ENCODE assay signal across 17 cellular contexts in the genomic region with DNA sequence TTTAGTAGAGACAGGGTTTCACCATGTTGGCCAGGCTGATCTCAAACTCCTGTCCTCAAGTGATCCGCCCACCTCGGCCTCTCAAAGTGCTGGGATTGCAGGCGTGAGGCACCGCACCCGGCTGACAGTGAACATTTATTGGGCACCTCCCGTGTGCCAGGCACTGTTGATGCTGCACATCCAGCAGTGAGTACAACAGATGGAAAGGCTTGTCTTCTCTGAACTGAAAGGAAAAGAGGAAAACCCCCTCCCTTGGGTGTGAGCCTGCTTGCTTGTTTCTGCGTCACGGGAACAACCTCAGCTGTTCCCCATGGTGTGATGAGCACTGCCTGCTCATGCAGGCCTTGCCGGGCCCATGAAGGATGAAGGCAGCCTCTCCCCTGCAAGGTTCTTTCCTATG. TPM values are rescaled to one million over a fixed set of nuclear protein-coding genes. Genes with fewer than 3 reads are reported as not detected.
A peak's percentile ranks its signal among the peaks of the same experiment; 100 is the strongest.
DNase-seq lines count a peak whose midpoint lies in the region; ATAC-seq and TF ChIP-seq lines count a peak whose summit lies in the region.
"Had no signal": no experiment of that assay in that cellular context is flagged by ENCODE, and none has a peak within 500 bp of the region (broad histone marks: within the 10 kb centered on the region; RNA-seq: fewer than 3 reads in every experiment).

No MANE protein-coding gene starts in this region.

- peaks cover 12% of the 10 kb centered on the region for H3K4me1 Mint-ChIP-seq in activated CD4-positive, alpha-beta memory T cell treated with anti-CD3 and anti-CD28 coated beads, Interleukin-2, amount 10 ng/mL, durations not matched to agents 7 days and 5 days
- H3K4me1 Mint-ChIP-seq in activated CD4-positive, alpha-beta memory T cell treated with anti-CD3 and anti-CD28 coated beads for 36 hours (ENCODE audit: low read depth), result peaks cover 9% of the 10 kb centered on the region
- peaks cover 42% of the 10 kb centered on the region for H3K4me1 Mint-ChIP-seq in stimulated activated effector memory CD8-positive, alpha-beta T cell treated with anti-CD3 and anti-CD28 coated beads, Interleukin-12 subunit alpha, Interleukin-12 subunit beta, amount 100 ng/mL, for 72 hours
- H3K4me1 Mint-ChIP-seq in stimulated activated naive B cell treated with anti-CD40 and anti-IgM and Interleukin-4, amounts not matched to agents 10 μg/mL and 1 μg/mL and 100 μg/mL, for 72 hours, result peaks cover 12 to 13% of the 10 kb centered on the region in 2 donors
- peaks cover 31% of the 10 kb centered on the region for H3K4me1 Mint-ChIP-seq in activated CD8-positive, alpha-beta memory T cell treated with anti-CD3 and anti-CD28 coated beads, Interleukin-2, amount 10 ng/mL, durations not matched to agents 7 days and 5 days

- no peak for TF ChIP-seq CTCF in esophagus squamous epithelium (IDR thresholded peaks at IDR 0.05)

- H3K27me3 ChIP-seq in esophagus squamous epithelium, result no peaks in the 10 kb centered on the region
- H3K27me3 ChIP-seq: upper lobe of left lung had no signal

- peak overlapping the region; percentile 9 for H3K27ac Mint-ChIP-seq in activated CD4-positive, alpha-beta memory T cell treated with anti-CD3 and anti-CD28 coated beads, Interleukin-2, amount 10 ng/mL, durations not matched to agents 7 days and 5 days
- H3K27ac Mint-ChIP-seq in activated CD4-positive, alpha-beta memory T cell treated with anti-CD3 and anti-CD28 coated beads for 36 hours, result no peak overlapping the region
- H3K27ac Mint-ChIP-seq in stimulated activated effector memory CD8-positive, alpha-beta T cell treated with anti-CD3 and anti-CD28 coated beads, Interleukin-12 subunit alpha, Interleukin-12 subunit beta, amount 100 ng/mL, for 72 hours, result peak overlapping the region; percentile 29
- H3K27ac Mint-ChIP-seq in stimulated activated naive B cell treated with anti-CD40 and anti-IgM and Interleukin-4, amounts not matched to agents 10 μg/mL and 1 μg/mL and 100 μg/mL, for 72 hours, result no peak overlapping the region
- no peak overlapping the region for H3K27ac Mint-ChIP-seq in activated CD8-positive, alpha-beta memory T cell treated with anti-CD3 and anti-CD28 coated beads, Interleukin-2, amount 10 ng/mL, durations not matched to agents 7 days and 5 days

- peaks cover 65% of the 10 kb centered on the region for H3K36me3 Mint-ChIP-seq in activated CD4-positive, alpha-beta memory T cell treated with anti-CD3 and anti-CD28 coated beads, Interleukin-2, amount 10 ng/mL, durations not matched to agents 7 days and 5 days (ENCODE audit: low read depth)
- peaks cover 11% of the 10 kb centered on the region for H3K36me3 Mint-ChIP-seq in activated CD4-positive, alpha-beta memory T cell treated with anti-CD3 and anti-CD28 coated beads for 36 hours
- peaks cover 58% of the 10 kb centered on the region for H3K36me3 Mint-ChIP-seq in stimulated activated effector memory CD8-positive, alpha-beta T cell treated with anti-CD3 and anti-CD28 coated beads, Interleukin-12 subunit alpha, Interleukin-12 subunit beta, amount 100 ng/mL, for 72 hours
- H3K36me3 Mint-ChIP-seq in stimulated activated naive B cell treated with anti-CD40 and anti-IgM and Interleukin-4, amounts not matched to agents 10 μg/mL and 1 μg/mL and 100 μg/mL, for 72 hours, result peaks cover 27 to 52% of the 10 kb centered on the region in 2 donors
- H3K36me3 Mint-ChIP-seq in activated CD8-positive, alpha-beta memory T cell treated with anti-CD3 and anti-CD28 coated beads, Interleukin-2, amount 10 ng/mL, durations not matched to agents 7 days and 5 days, result peaks cover 50% of the 10 kb centered on the region

- WGBS in esophagus squamous epithelium, 2 donors, result 65 to 72% methylated on average over 7 to 9 of the region's 9 CpGs

- no peaks in the 10 kb centered on the region for H3K9me3 ChIP-seq in esophagus squamous epithelium
- H3K9me3 ChIP-seq: A549, upper lobe of left lung had no signal

- no peak for ATAC-seq in stimulated activated effector memory CD8-positive, alpha-beta T cell treated with anti-CD3 and anti-CD28 coated beads, Interleukin-12 subunit alpha, Interleukin-12 subunit beta, amount 100 ng/mL, for 72 hours
- no peak for ATAC-seq in stimulated activated naive B cell treated with anti-CD40 and anti-IgM and Interleukin-4, amounts not matched to agents 10 μg/mL and 1 μg/mL and 100 μg/mL, for 72 hours (replicated peaks)
- ATAC-seq in activated CD8-positive, alpha-beta memory T cell treated with anti-CD3 and anti-CD28 coated beads, Interleukin-2, amount 10 ng/mL, durations not matched to agents 7 days and 5 days, result no peak
- ATAC-seq: A549 had no signal

- POLR2A ChIA-PET in activated CD4-positive, alpha-beta memory T cell treated with anti-CD3 and anti-CD28 coated beads, Interleukin-2, amount 10 ng/mL, durations not matched to agents 7 days and 5 days (lab: Charles Lee), result interaction anchor here (0.9 kb wide), 1 partner anchor 95 kb away, joined by 3 read pairs; no protein-coding TSS in a partner anchor
- POLR2A ChIA-PET in activated CD4-positive, alpha-beta memory T cell treated with anti-CD3 and anti-CD28 coated beads for 36 hours (lab: Charles Lee), result no interaction called here

- intact Hi-C loops in activated CD4-positive, alpha-beta memory T cell treated with anti-CD3 and anti-CD28 coated beads for 36 hours (cut with micrococcal nuclease), result no loop called here
- intact Hi-C loops in esophagus squamous epithelium (cut with DNase I), result no loop called here

- H3K4me3 ChIP-seq in esophagus squamous epithelium, result no peak overlapping the region
- H3K4me3 ChIP-seq: A549, upper lobe of left lung had no signal

- TF ChIP-seq POLR2A in esophagus squamous epithelium (IDR thresholded peaks at IDR 0.05), result no peak

- DNase-seq in activated CD4-positive, alpha-beta memory T cell treated with anti-CD3 and anti-CD28 coated beads, Interleukin-2, amount 10 ng/mL, durations not matched to agents 7 days and 5 days, result no peak
- no peak for DNase-seq in activated CD4-positive, alpha-beta memory T cell treated with anti-CD3 and anti-CD28 coated beads for 36 hours
- peak; percentile 71 for DNase-seq in NCI-H2171 treated with DMSO at 0.1 percent for 48 hours (lab: John Stamatoyannopoulos, UW)
- no peak for DNase-seq in esophagus squamous epithelium (lab: John Stamatoyannopoulos, UW)
- DNase-seq in stimulated activated effector memory CD8-positive, alpha-beta T cell treated with anti-CD3 and anti-CD28 coated beads, Interleukin-12 subunit alpha, Interleukin-12 subunit beta, amount 100 ng/mL, for 72 hours (ENCODE audit: low spot score in 2 of 2), result no peak
- DNase-seq in stimulated activated naive B cell treated with anti-CD40 and anti-IgM and Interleukin-4, amounts not matched to agents 10 μg/mL and 1 μg/mL and 100 μg/mL, for 72 hours, result no peak
- no peak for DNase-seq in activated CD8-positive, alpha-beta memory T cell treated with anti-CD3 and anti-CD28 coated beads, Interleukin-2, amount 10 ng/mL, durations not matched to agents 7 days and 5 days
- no peak for DNase-seq in cerebellar cortex (ENCODE audit: low spot score)
- DNase-seq: activated CD8-positive, alpha-beta memory T cell treated with anti-CD3 and anti-CD28 coated beads, Interleukin-2, amount 50 U/mL, for 48 hours; effector memory CD4-positive, alpha-beta T cell; midbrain; NCI-H1436; NCI-H82; nephron progenitor cell; upper lobe of left lung had no signal

- CTCF ChIA-PET in activated CD4-positive, alpha-beta memory T cell treated with anti-CD3 and anti-CD28 coated beads, Interleukin-2, amount 10 ng/mL, durations not matched to agents 7 days and 5 days (lab: Charles Lee), result interaction anchor here (1.3 kb wide), 1 partner anchor 14 kb away, joined by 3 read pairs; no protein-coding TSS in a partner anchor
- CTCF ChIA-PET in activated CD4-positive, alpha-beta memory T cell treated with anti-CD3 and anti-CD28 coated beads for 36 hours (lab: Charles Lee), result interaction anchor here (1.8 to 2.4 kb wide), 2 partner anchors 20 to 250 kb away, joined by 8 to 12 read pairs; no protein-coding TSS in a partner anchor
- CTCF ChIA-PET in activated CD8-positive, alpha-beta memory T cell treated with anti-CD3 and anti-CD28 coated beads, Interleukin-2, amount 10 ng/mL, durations not matched to agents 7 days and 5 days (lab: Charles Lee), result interaction anchor here (0.9 to 1.0 kb wide), 3 partner anchors 13 to 113 kb away, joined by 3 read pairs; no protein-coding TSS in a partner anchor

- H3K9me3 Mint-ChIP-seq in activated CD4-positive, alpha-beta memory T cell treated with anti-CD3 and anti-CD28 coated beads, Interleukin-2, amount 10 ng/mL, durations not matched to agents 7 days and 5 days, result no peaks in the 10 kb centered on the region
- no peaks in the 10 kb centered on the region for H3K9me3 Mint-ChIP-seq in activated CD4-positive, alpha-beta memory T cell treated with anti-CD3 and anti-CD28 coated beads for 36 hours
- no peaks in the 10 kb centered on the region for H3K9me3 Mint-ChIP-seq in stimulated activated effector memory CD8-positive, alpha-beta T cell treated with anti-CD3 and anti-CD28 coated beads, Interleukin-12 subunit alpha, Interleukin-12 subunit beta, amount 100 ng/mL, for 72 hours
- H3K9me3 Mint-ChIP-seq in stimulated activated naive B cell treated with anti-CD40 and anti-IgM and Interleukin-4, amounts not matched to agents 10 μg/mL and 1 μg/mL and 100 μg/mL, for 72 hours, result peaks cover 0 to 1% of the 10 kb centered on the region in 2 donors
- no peaks in the 10 kb centered on the region for H3K9me3 Mint-ChIP-seq in activated CD8-positive, alpha-beta memory T cell treated with anti-CD3 and anti-CD28 coated beads, Interleukin-2, amount 10 ng/mL, durations not matched to agents 7 days and 5 days (ENCODE audit: low read depth)
- H3K9me3 Mint-ChIP-seq: nephron progenitor cell had no signal

- peak overlapping the region in 3 of 4 donors; percentile 5 to 70 (median 48) for H3K27ac ChIP-seq in esophagus squamous epithelium
- H3K27ac ChIP-seq: A549, parathyroid adenoma, upper lobe of left lung had no signal

- H3K36me3 ChIP-seq in esophagus squamous epithelium, result peaks cover 0 to 24% (median 0%) of the 10 kb centered on the region in 3 donors

- peaks cover 11 to 58% (median 35%) of the 10 kb centered on the region in 3 donors for H3K4me1 ChIP-seq in esophagus squamous epithelium
- H3K4me1 ChIP-seq: parathyroid adenoma had no signal

- H3K27me3 Mint-ChIP-seq in activated CD4-positive, alpha-beta memory T cell treated with anti-CD3 and anti-CD28 coated beads, Interleukin-2, amount 10 ng/mL, durations not matched to agents 7 days and 5 days, result no peaks in the 10 kb centered on the region
- H3K27me3 Mint-ChIP-seq in activated CD4-positive, alpha-beta memory T cell treated with anti-CD3 and anti-CD28 coated beads for 36 hours, result no peaks in the 10 kb centered on the region
- H3K27me3 Mint-ChIP-seq in stimulated activated naive B cell treated with anti-CD40 and anti-IgM and Interleukin-4, amounts not matched to agents 10 μg/mL and 1 μg/mL and 100 μg/mL, for 72 hours, result no peaks in the 10 kb centered on the region
- H3K27me3 Mint-ChIP-seq in activated CD8-positive, alpha-beta memory T cell treated with anti-CD3 and anti-CD28 coated beads, Interleukin-2, amount 10 ng/mL, durations not matched to agents 7 days and 5 days, result no peaks in the 10 kb centered on the region

- H3K4me3 Mint-ChIP-seq in activated CD4-positive, alpha-beta memory T cell treated with anti-CD3 and anti-CD28 coated beads, Interleukin-2, amount 10 ng/mL, durations not matched to agents 7 days and 5 days, result no peak overlapping the region
- H3K4me3 Mint-ChIP-seq in activated CD4-positive, alpha-beta memory T cell treated with anti-CD3 and anti-CD28 coated beads for 36 hours, result no peak overlapping the region
- H3K4me3 Mint-ChIP-seq in stimulated activated effector memory CD8-positive, alpha-beta T cell treated with anti-CD3 and anti-CD28 coated beads, Interleukin-12 subunit alpha, Interleukin-12 subunit beta, amount 100 ng/mL, for 72 hours, result no peak overlapping the region
- no peak overlapping the region for H3K4me3 Mint-ChIP-seq in stimulated activated naive B cell treated with anti-CD40 and anti-IgM and Interleukin-4, amounts not matched to agents 10 μg/mL and 1 μg/mL and 100 μg/mL, for 72 hours
- no peak overlapping the region for H3K4me3 Mint-ChIP-seq in activated CD8-positive, alpha-beta memory T cell treated with anti-CD3 and anti-CD28 coated beads, Interleukin-2, amount 10 ng/mL, durations not matched to agents 7 days and 5 days
- H3K4me3 Mint-ChIP-seq: nephron progenitor cell had no signal

RNA-seq across cellular contexts. Expression of gene DGLUCY, which starts 39.5 kb away (rescaled TPM):
- 100 to 1,000 TPM; 112 to 115 TPM for total RNA-seq in activated CD4-positive, alpha-beta memory T cell treated with anti-CD3 and anti-CD28 coated beads, Interleukin-2, amount 10 ng/mL, durations not matched to agents 7 days and 5 days
- total RNA-seq in activated CD4-positive, alpha-beta memory T cell treated with anti-CD3 and anti-CD28 coated beads for 36 hours, result 10 to 100 TPM; 54.3 to 58.1 TPM
- 10 to 100 TPM; 32.6 to 51.3 (median 38.9) TPM for total RNA-seq in esophagus squamous epithelium
- 100 to 1,000 TPM; 113 to 176 TPM for total RNA-seq in activated CD8-positive, alpha-beta memory T cell treated with anti-CD3 and anti-CD28 coated beads, Interleukin-2, amount 10 ng/mL, durations not matched to agents 7 days and 5 days

Comparison
In these comparisons a context has a peak if more than half of its experiments do, and no peak if none do; other contexts are left out.
1. H3K27ac Mint-ChIP-seq: peak in activated CD4-positive, alpha-beta memory T cell treated with anti-CD3 and anti-CD28 coated beads, Interleukin-2, amount 10 ng/mL, durations not matched to agents 7 days and 5 days (single experiment) and stimulated activated effector memory CD8-positive, alpha-beta T cell treated with anti-CD3 and anti-CD28 coated beads, Interleukin-12 subunit alpha, Interleukin-12 subunit beta, amount 100 ng/mL, for 72 hours (single experiment); none in activated CD4-positive, alpha-beta memory T cell treated with anti-CD3 and anti-CD28 coated beads for 36 hours (single experiment), stimulated activated naive B cell treated with anti-CD40 and anti-IgM and Interleukin-4, amounts not matched to agents 10 μg/mL and 1 μg/mL and 100 μg/mL, for 72 hours (single experiment) and activated CD8-positive, alpha-beta memory T cell treated with anti-CD3 and anti-CD28 coated beads, Interleukin-2, amount 10 ng/mL, durations not matched to agents 7 days and 5 days (single experiment).